8 cellular contexts compared by ENCODE assay signal in genomic region chr22:38314992-38315800, GRCh38. TPM values are rescaled to one million over a fixed set of nuclear protein-coding genes. Genes with fewer than 3 reads are reported as not detected.
A peak's percentile ranks its signal among the peaks of the same experiment; 100 is the strongest.
DNase-seq lines count a peak whose midpoint lies in the region; ATAC-seq, FAIRE-seq and TF ChIP-seq lines count a peak whose summit lies in the region.

No MANE protein-coding gene starts in this region.

- no peaks in the 10 kb centered on the region for H3K9me3 ChIP-seq in CD4-positive, CD25-positive, alpha-beta regulatory T cell (ENCODE audit: control insufficient read depth in 2 of 2, low read length in 2 of 2)
- H3K9me3 ChIP-seq in MG63, result no peaks in the 10 kb centered on the region
- no peaks in the 10 kb centered on the region for H3K9me3 ChIP-seq in kidney (ENCODE audit: control insufficient read depth in 1 of 2, low read length in 2 of 2)
- H3K9me3 ChIP-seq in stomach, result no peaks in the 10 kb centered on the region

- H3K4me3 ChIP-seq in CD4-positive, CD25-positive, alpha-beta regulatory T cell (ENCODE audit: low read depth, low read length), result peak overlapping the region; percentile 86
- H3K4me3 ChIP-seq in MG63 (peak overlapping the region; percentile 91), kidney (ENCODE audit: low read length in 2 of 2) (peak overlapping the region; percentile 75 to 87), stomach (peak overlapping the region; percentile 63 to 88 (median 76))

- no peak for FAIRE-seq in kidney (lab: Jason Lieb, UNC)

- no peak for TF ChIP-seq POLR2A in stomach (IDR thresholded peaks at IDR 0.05)

- H3K4me1 ChIP-seq in CD4-positive, CD25-positive, alpha-beta regulatory T cell (ENCODE audit: control insufficient read depth, insufficient read depth, low read length, poor library complexity, severe bottlenecking), result peaks cover 52% of the 10 kb centered on the region
- H3K4me1 ChIP-seq in kidney (ENCODE audit: control insufficient read depth in 1 of 2, insufficient read depth in 1 of 2, low read depth in 1 of 2, low read length in 2 of 2) (peaks cover 3 to 34% of the 10 kb centered on the region in 2 donors), stomach (peaks cover 65 to 80% (median 73%) of the 10 kb centered on the region in 4 donors)

- peak overlapping the region; percentile 49 to 79 for H3K9ac ChIP-seq in kidney (ENCODE audit: low read length in 2 of 2)

- no peak for TF ChIP-seq EP300 in stomach (IDR thresholded peaks at IDR 0.05)

- H3K4me3 Mint-ChIP-seq in CD4-positive, CD25-positive, alpha-beta regulatory T cell, result peak overlapping the region; percentile 88 to 97 (median 94)

- intact Hi-C loops in kidney (cut with DNase I), result no loop called here
- intact Hi-C loops in stomach (cut with DNase I; ENCODE audit: low total_unique reads), result no loop called here

- H3K27me3 ChIP-seq in CD4-positive, CD25-positive, alpha-beta regulatory T cell (ENCODE audit: control insufficient read depth, insufficient read depth, low read length), result no peaks in the 10 kb centered on the region
- H3K27me3 ChIP-seq in MG63 (no peaks in the 10 kb centered on the region), stomach (no peaks in the 10 kb centered on the region)

- H3K27ac Mint-ChIP-seq in CD4-positive, CD25-positive, alpha-beta regulatory T cell, result peak overlapping the region; percentile 94 to 99 (median 96)

- peaks cover 3% of the 10 kb centered on the region for H3K36me3 Mint-ChIP-seq in CD4-positive, CD25-positive, alpha-beta regulatory T cell

- WGBS in stomach, 5 donors, result 12 to 17% (median 16%) methylated on average over 14 to 19 of the region's 19 CpGs

- H3K27ac ChIP-seq in CD4-positive, CD25-positive, alpha-beta regulatory T cell (ENCODE audit: insufficient read depth, low read length, poor library complexity, severe bottlenecking), result peak overlapping the region; percentile 88
- H3K27ac ChIP-seq in angular gyrus (ENCODE audit: low read depth, low read length) (peak overlapping the region; percentile 96), kidney (ENCODE audit: low read depth in 2 of 2, low read length in 2 of 2) (peak overlapping the region; percentile 85 to 95), stomach (peak overlapping the region; percentile 97 to 99 (median 98))

- peak in 1 of 3 donors; percentile 31 for DNase-seq in CD4-positive, CD25-positive, alpha-beta regulatory T cell
- DNase-seq in MG63 (no peak), kidney (no peak), stomach (peak; percentile 36), SKM-1 (lab: John Stamatoyannopoulos, UW; ENCODE audit: unreplicated experiment) (no peak)

- ATAC-seq in CD4-positive, CD25-positive, alpha-beta regulatory T cell (ENCODE audit: low read depth in 2 of 2), result peak in 1 of 2 donors; percentile 19
- no peak for ATAC-seq in GM21526 (IDR thresholded peaks at IDR 0.05; ENCODE audit: low FRiP score, unreplicated experiment)
- ATAC-seq in HG03159 (IDR thresholded peaks at IDR 0.05; ENCODE audit: unreplicated experiment), result no peak

- no peaks in the 10 kb centered on the region for H3K27me3 Mint-ChIP-seq in CD4-positive, CD25-positive, alpha-beta regulatory T cell

- no peak for TF ChIP-seq CTCF in kidney (IDR thresholded peaks at IDR 0.05; ENCODE audit: borderline replicate concordance, extremely low read depth, insufficient read depth)
- TF ChIP-seq CTCF in stomach (IDR thresholded peaks at IDR 0.05), result no peak

- H3K36me3 ChIP-seq in CD4-positive, CD25-positive, alpha-beta regulatory T cell (ENCODE audit: control insufficient read depth, insufficient read depth, low read length), result peaks cover 9% of the 10 kb centered on the region
- peaks cover 42% of the 10 kb centered on the region for H3K36me3 ChIP-seq in MG63
- H3K36me3 ChIP-seq in kidney (ENCODE audit: control insufficient read depth in 1 of 2, insufficient read depth in 2 of 2, low read length in 2 of 2), result peaks cover 3 to 6% of the 10 kb centered on the region in 2 donors
- H3K36me3 ChIP-seq in stomach, result peaks cover 3 to 23% (median 17%) of the 10 kb centered on the region in 4 donors

- peaks cover 4 to 75% (median 38%) of the 10 kb centered on the region in 4 donors for H3K4me1 Mint-ChIP-seq in CD4-positive, CD25-positive, alpha-beta regulatory T cell

- H3K9me3 Mint-ChIP-seq in CD4-positive, CD25-positive, alpha-beta regulatory T cell, result no peaks in the 10 kb centered on the region

RNA-seq across cellular contexts. Expression of gene CSNK1E, which starts 2.0 kb away (rescaled TPM):
- 154 TPM for total RNA-seq in CD4-positive, CD25-positive, alpha-beta regulatory T cell
- polyA plus RNA-seq in CD4-positive, CD25-positive, alpha-beta regulatory T cell, result 10 to 100 TPM in 2 of 4 donors, 1 to 10 TPM in 2; 7.4 to 12.4 (median 9.5) TPM
- 54.5 and 75.0 TPM in 2 replicates for total RNA-seq in MG63 (2014; rRNA removed; shearing (Covaris generic); ENCODE audit: low replicate concordance)
- total RNA-seq in kidney, result 101 TPM
- 33.6 TPM for polyA plus RNA-seq in kidney (ENCODE audit: insufficient read depth, low read depth, low replicate concordance)
- total RNA-seq in stomach, result 100 to 1,000 TPM in 2 of 5 donors, 10 to 100 TPM in 3; 19.4 to 135 (median 93.9) TPM
- polyA plus RNA-seq in stomach, result 10 to 100 TPM; 47.5 to 69.3 (median 66.9) TPM

RNA-seq across cellular contexts. Expression of gene TMEM184B, which starts 42.4 kb away (rescaled TPM):
- 31.3 TPM for total RNA-seq in CD4-positive, CD25-positive, alpha-beta regulatory T cell
- polyA plus RNA-seq in CD4-positive, CD25-positive, alpha-beta regulatory T cell, result 1 to 10 TPM; 7.2 to 8.2 (median 7.7) TPM
- total RNA-seq in MG63 (2014; rRNA removed; shearing (Covaris generic); ENCODE audit: low replicate concordance), result 18.6 and 20.4 TPM in 2 replicates
- total RNA-seq in kidney (54.1 TPM), stomach (100 to 1,000 TPM in 1 of 5 donors, 10 to 100 TPM in 4; 27.0 to 110 (median 75.9) TPM)
- polyA plus RNA-seq in kidney (ENCODE audit: insufficient read depth, low read depth, low replicate concordance) (22.9 TPM), stomach (10 to 100 TPM in 2 of 3 donors, 1 to 10 TPM in 1; 10.0 to 13.8 (median 10.8) TPM)
